ENCODE assay signal across 23 cellular contexts in genomic region chr21:34861302-34861701, GRCh38.
DNase-seq lines count a peak whose midpoint lies in the region; ATAC-seq, FAIRE-seq and TF ChIP-seq lines count a peak whose summit lies in the region.
"Had no signal": no experiment of that assay in that cellular context is flagged by ENCODE, and none has a peak within 500 bp of the region (broad histone marks: within the 10 kb centered on the region; RNA-seq: fewer than 3 reads in every experiment).

No MANE protein-coding gene starts in this region.

- H3K4me1 ChIP-seq in astrocyte (ENCODE audit: insufficient read depth, low read length) (peaks cover 9% of the 10 kb centered on the region), smooth muscle cell (ENCODE audit: low read depth) (peaks cover 7% of the 10 kb centered on the region), transverse colon (peaks cover 6 to 40% (median 21%) of the 10 kb centered on the region in 4 donors)

- ATAC-seq in GM19395 (IDR thresholded peaks at IDR 0.05; ENCODE audit: unreplicated experiment) = no peak
- ATAC-seq: GM23338, PC-3, Right ventricle myocardium inferior had no signal

- H3K9me3 ChIP-seq in astrocyte (ENCODE audit: insufficient read depth, low read depth, low read length) = no peaks in the 10 kb centered on the region
- no peaks in the 10 kb centered on the region for H3K9me3 ChIP-seq in smooth muscle cell (replicated peaks; ENCODE audit: low read depth)
- H3K9me3 ChIP-seq in transverse colon = no peaks in the 10 kb centered on the region

- H3K9ac ChIP-seq in astrocyte (ENCODE audit: low read length) = no peak overlapping the region
- no peak overlapping the region for H3K9ac ChIP-seq in smooth muscle cell (ENCODE audit: low read depth)

- POLR2A ChIA-PET in activated CD4-positive, alpha-beta memory T cell treated with anti-CD3 and anti-CD28 coated beads for 36 hours (lab: Charles Lee) = no interaction called here
- POLR2A ChIA-PET in activated CD4-positive, alpha-beta memory T cell treated with anti-CD3 and anti-CD28 coated beads, Interleukin-2, amount 10 ng/mL, durations not matched to agents 7 days and 5 days (lab: Charles Lee) = no interaction called here

- peaks cover 46% of the 10 kb centered on the region for H3K4me1 Mint-ChIP-seq in activated CD4-positive, alpha-beta memory T cell treated with anti-CD3 and anti-CD28 coated beads for 36 hours (ENCODE audit: low read depth)
- peaks cover 34% of the 10 kb centered on the region for H3K4me1 Mint-ChIP-seq in activated CD4-positive, alpha-beta memory T cell treated with anti-CD3 and anti-CD28 coated beads, Interleukin-2, amount 10 ng/mL, durations not matched to agents 7 days and 5 days
- H3K4me1 Mint-ChIP-seq in Calu3 (ENCODE audit: low read depth, unreplicated experiment) (peaks cover 51% of the 10 kb centered on the region), astrocyte (ENCODE audit: low read depth, unreplicated experiment) (peaks cover 49% of the 10 kb centered on the region)

- TF ChIP-seq CTCF in Calu3 (IDR thresholded peaks at IDR 0.05; ENCODE audit: unreplicated experiment) (no peak), astrocyte (IDR thresholded peaks at IDR 0.05; ENCODE audit: insufficient read depth, low read depth, low read length) (no peak), smooth muscle cell (IDR thresholded peaks at IDR 0.05; ENCODE audit: borderline replicate concordance, insufficient read depth, poor library complexity, severe bottlenecking) (no peak), transverse colon (IDR thresholded peaks at IDR 0.05) (no peak)

- no peaks in the 10 kb centered on the region for H3K9me3 Mint-ChIP-seq in activated CD4-positive, alpha-beta memory T cell treated with anti-CD3 and anti-CD28 coated beads for 36 hours
- no peaks in the 10 kb centered on the region for H3K9me3 Mint-ChIP-seq in activated CD4-positive, alpha-beta memory T cell treated with anti-CD3 and anti-CD28 coated beads, Interleukin-2, amount 10 ng/mL, durations not matched to agents 7 days and 5 days
- H3K9me3 Mint-ChIP-seq in Calu3 (ENCODE audit: low read depth, unreplicated experiment) = no peaks in the 10 kb centered on the region
- H3K9me3 Mint-ChIP-seq in astrocyte (ENCODE audit: unreplicated experiment) = no peaks in the 10 kb centered on the region

- H3K4me2 ChIP-seq in astrocyte (ENCODE audit: low read length) (no peak overlapping the region), smooth muscle cell (no peak overlapping the region)
- H3K4me2 ChIP-seq: GM23338 had no signal

- no peak for TF ChIP-seq POLR2A in transverse colon (IDR thresholded peaks at IDR 0.05)

- no peak overlapping the region for H3K4me3 ChIP-seq in astrocyte (ENCODE audit: insufficient read depth, low read depth, low read length)
- H3K4me3 ChIP-seq in smooth muscle cell = no peak overlapping the region
- H3K4me3 ChIP-seq in transverse colon = no peak overlapping the region
- H3K4me3 ChIP-seq: GM23338 had no signal

- CTCF ChIA-PET in activated CD4-positive, alpha-beta memory T cell treated with anti-CD3 and anti-CD28 coated beads for 36 hours (lab: Charles Lee) = no interaction called here
- CTCF ChIA-PET in activated CD4-positive, alpha-beta memory T cell treated with anti-CD3 and anti-CD28 coated beads, Interleukin-2, amount 10 ng/mL, durations not matched to agents 7 days and 5 days (lab: Charles Lee) = no interaction called here
- CTCF ChIA-PET in Calu3 (lab: Charles Lee) = no interaction called here

- no peaks in the 10 kb centered on the region for H3K27me3 Mint-ChIP-seq in activated CD4-positive, alpha-beta memory T cell treated with anti-CD3 and anti-CD28 coated beads for 36 hours
- no peaks in the 10 kb centered on the region for H3K27me3 Mint-ChIP-seq in activated CD4-positive, alpha-beta memory T cell treated with anti-CD3 and anti-CD28 coated beads, Interleukin-2, amount 10 ng/mL, durations not matched to agents 7 days and 5 days
- H3K27me3 Mint-ChIP-seq in Calu3 (ENCODE audit: unreplicated experiment) (no peaks in the 10 kb centered on the region), astrocyte (ENCODE audit: low read depth, unreplicated experiment) (no peaks in the 10 kb centered on the region)

- peak overlapping the region; percentile 18 for H3K27ac Mint-ChIP-seq in activated CD4-positive, alpha-beta memory T cell treated with anti-CD3 and anti-CD28 coated beads for 36 hours
- H3K27ac Mint-ChIP-seq in activated CD4-positive, alpha-beta memory T cell treated with anti-CD3 and anti-CD28 coated beads, Interleukin-2, amount 10 ng/mL, durations not matched to agents 7 days and 5 days = no peak overlapping the region
- H3K27ac Mint-ChIP-seq in Calu3 (ENCODE audit: unreplicated experiment) (peak overlapping the region; percentile 15), astrocyte (ENCODE audit: unreplicated experiment) (no peak overlapping the region)
- H3K27ac Mint-ChIP-seq: CD14-positive monocyte, GM23338 had no signal

- no peak for TF ChIP-seq EP300 in transverse colon (IDR thresholded peaks at IDR 0.05; ENCODE audit: low read depth)

- WGBS in smooth muscle cell (ENCODE audit: low lambda C conversion rate) = 85% methylated on average over 4 of the region's 4 CpGs
- 93 to 96% methylated on average over 3 to 4 of the region's 4 CpGs for WGBS in transverse colon (ENCODE audit: low coverage in 1 of 2), 2 donors

- H3F3A ChIP-seq in smooth muscle cell (ENCODE audit: low read depth) = peaks cover 56% of the 10 kb centered on the region

- in situ Hi-C loops in transverse colon (cut with MboI; ENCODE audit: low pct_ligation_motif_present in 1 of 4, low pct_unique_long_range_greater_than_20kb in 1 of 4, low sequenced_read_pairs in 3 of 4) = no loop called here

- H3K36me3 ChIP-seq in astrocyte (ENCODE audit: insufficient read depth, low read length) = peaks cover 84% of the 10 kb centered on the region
- no peaks in the 10 kb centered on the region for H3K36me3 ChIP-seq in smooth muscle cell (ENCODE audit: low read depth)
- peaks cover 0 to 6% (median 0%) of the 10 kb centered on the region in 4 donors for H3K36me3 ChIP-seq in transverse colon

- H3K27me3 ChIP-seq in astrocyte (ENCODE audit: insufficient read depth, low read length) (no peaks in the 10 kb centered on the region), smooth muscle cell (ENCODE audit: low read depth) (no peaks in the 10 kb centered on the region), transverse colon (no peaks in the 10 kb centered on the region)

- peaks cover 86% of the 10 kb centered on the region for H3K36me3 Mint-ChIP-seq in activated CD4-positive, alpha-beta memory T cell treated with anti-CD3 and anti-CD28 coated beads for 36 hours
- peaks cover 90% of the 10 kb centered on the region for H3K36me3 Mint-ChIP-seq in activated CD4-positive, alpha-beta memory T cell treated with anti-CD3 and anti-CD28 coated beads, Interleukin-2, amount 10 ng/mL, durations not matched to agents 7 days and 5 days (ENCODE audit: low read depth)
- H3K36me3 Mint-ChIP-seq in Calu3 (ENCODE audit: insufficient read depth, unreplicated experiment) (peaks cover 94% of the 10 kb centered on the region), astrocyte (ENCODE audit: low read depth, unreplicated experiment) (peaks cover 59% of the 10 kb centered on the region)

- peaks cover 99% of the 10 kb centered on the region for H4K20me1 ChIP-seq in astrocyte (ENCODE audit: insufficient read depth, low read length)
- H4K20me1 ChIP-seq in smooth muscle cell (ENCODE audit: low read depth) = peaks cover 100% of the 10 kb centered on the region

- H3K79me2 ChIP-seq in astrocyte (ENCODE audit: insufficient read depth, low read length) (peaks cover 96% of the 10 kb centered on the region), smooth muscle cell (ENCODE audit: low read depth) (peaks cover 87% of the 10 kb centered on the region)

- no peak for DNase-seq in activated CD4-positive, alpha-beta memory T cell treated with anti-CD3 and anti-CD28 coated beads for 36 hours
- DNase-seq in activated CD4-positive, alpha-beta memory T cell treated with anti-CD3 and anti-CD28 coated beads, Interleukin-2, amount 10 ng/mL, durations not matched to agents 7 days and 5 days = no peak
- DNase-seq in Calu3 (no peak), astrocyte (ENCODE audit: low read depth) (no peak), smooth muscle cell (lab: John Stamatoyannopoulos, UW; ENCODE audit: unreplicated experiment) (no peak), activated gamma-delta T cell (lab: John Stamatoyannopoulos, UW) (no peak), transverse colon (no peak)
- DNase-seq: DMS79 treated with DMSO at 0.1 percent for 48 hours, KG1, MM.1S, NCI-H1105 treated with DMSO at 0.1 percent for 48 hours, NCI-H187 treated with DMSO at 0.1 percent for 48 hours, NCI-H2171, NCI-H446 treated with DMSO at 0.1 percent for 48 hours, NCI-H748 treated with DMSO at 0.1 percent for 48 hours, PC-3 had no signal

- no peak for FAIRE-seq in astrocyte (lab: Jason Lieb, UNC)
- FAIRE-seq: A204.1, G401.6 had no signal

- BruUV-seq in Calu3 (replicated peaks; lab: Mats Ljungman, UMichigan) = no TSS peak

- H3K27ac ChIP-seq in astrocyte (ENCODE audit: low read depth, low read length) (no peak overlapping the region), smooth muscle cell (ENCODE audit: low read depth) (peak overlapping the region; percentile 85), transverse colon (no peak overlapping the region)
- H3K27ac ChIP-seq: HL-60 had no signal

- no peak overlapping the region for H3K4me3 Mint-ChIP-seq in activated CD4-positive, alpha-beta memory T cell treated with anti-CD3 and anti-CD28 coated beads for 36 hours
- H3K4me3 Mint-ChIP-seq in activated CD4-positive, alpha-beta memory T cell treated with anti-CD3 and anti-CD28 coated beads, Interleukin-2, amount 10 ng/mL, durations not matched to agents 7 days and 5 days = no peak overlapping the region
- H3K4me3 Mint-ChIP-seq in Calu3 (ENCODE audit: low read depth, unreplicated experiment) (no peak overlapping the region), astrocyte (ENCODE audit: unreplicated experiment) (peak overlapping the region; percentile 60)
- H3K4me3 Mint-ChIP-seq: CD14-positive monocyte, GM23338 had no signal

- intact Hi-C loops in activated CD4-positive, alpha-beta memory T cell treated with anti-CD3 and anti-CD28 coated beads for 36 hours (cut with micrococcal nuclease) = no loop called here
- intact Hi-C loops in Calu3 (cut with micrococcal nuclease; ENCODE audit: unreplicated experiment) = no loop called here
- intact Hi-C loops in transverse colon (cut with DNase I; ENCODE audit: low total_unique reads) = loop anchor here (5.0 kb wide), 1 partner anchor 1496 kb away; no protein-coding TSS in a partner anchor

- H2AFZ ChIP-seq in astrocyte (ENCODE audit: low read depth, low read length) (no peak overlapping the region), smooth muscle cell (ENCODE audit: low read depth) (no peak overlapping the region)
- H2AFZ ChIP-seq: GM23338 had no signal

Comparison
In these comparisons a context has a peak if more than half of its experiments do, and no peak if none do; other contexts are left out.
1. H3K27ac Mint-ChIP-seq: peak in activated CD4-positive, alpha-beta memory T cell treated with anti-CD3 and anti-CD28 coated beads for 36 hours (single experiment) and Calu3 (single experiment); none in activated CD4-positive, alpha-beta memory T cell treated with anti-CD3 and anti-CD28 coated beads, Interleukin-2, amount 10 ng/mL, durations not matched to agents 7 days and 5 days (single experiment) and astrocyte (single experiment).